11 cellular contexts compared by ENCODE assay signal in the genomic region with DNA sequence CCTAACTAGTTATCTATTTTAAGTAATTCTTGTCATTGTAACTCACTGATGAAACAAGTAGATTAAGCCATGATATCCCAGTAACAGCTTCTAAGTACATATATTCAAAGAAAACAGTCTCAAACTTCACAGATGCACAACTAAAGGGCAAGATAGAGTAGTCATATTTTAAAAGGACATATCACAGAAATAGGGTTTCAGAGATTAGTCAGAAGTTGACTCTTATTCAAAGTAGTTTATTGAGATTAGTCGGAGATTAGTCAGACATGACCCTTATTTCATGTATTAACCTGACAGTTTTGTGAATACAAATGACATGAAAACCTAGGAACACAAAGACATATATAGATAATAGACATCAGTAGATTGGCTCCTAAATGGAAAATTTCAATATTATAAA. TPM values are rescaled to one million over a fixed set of nuclear protein-coding genes. Genes with fewer than 3 reads are reported as not detected.
A peak's percentile ranks its signal among the peaks of the same experiment; 100 is the strongest.
DNase-seq lines count a peak whose midpoint lies in the region; ATAC-seq, FAIRE-seq and TF ChIP-seq lines count a peak whose summit lies in the region.
"Had no signal": no experiment of that assay in that cellular context is flagged by ENCODE, and none has a peak within 500 bp of the region (broad histone marks: within the 10 kb centered on the region; RNA-seq: fewer than 3 reads in every experiment).

No MANE protein-coding gene starts in this region.

- no peaks in the 10 kb centered on the region for H3K4me1 ChIP-seq in A673 (ENCODE audit: insufficient read depth, low read length, poor library complexity, severe bottlenecking)

- ATAC-seq in GM21423 (IDR thresholded peaks at IDR 0.05; ENCODE audit: unreplicated experiment): peak; percentile 82
- peak; percentile 89 for ATAC-seq in HG03280 (IDR thresholded peaks at IDR 0.05; ENCODE audit: unreplicated experiment)

- BruUV-seq in A673 (replicated peaks; lab: Mats Ljungman, UMichigan): no TSS peak

- no peaks in the 10 kb centered on the region for H3K36me3 ChIP-seq in bronchial epithelial cell (ENCODE audit: control insufficient read depth, insufficient read depth, low read length)
- H3K36me3 ChIP-seq in A673 (ENCODE audit: insufficient read depth, low read length, poor library complexity, severe bottlenecking): no peaks in the 10 kb centered on the region

- intact Hi-C loops in A673 (cut with micrococcal nuclease; ENCODE audit: unreplicated experiment): no loop called here

- POLR2A ChIA-PET in A673 (lab: Charles Lee; ENCODE audit: low non-redundant PET): no interaction called here

- TF ChIP-seq POLR2A in erythroblast (IDR thresholded peaks at IDR 0.05; ENCODE audit: low read length): no peak

- H3K27ac ChIP-seq in A673 (ENCODE audit: low read depth, low read length, poor library complexity, severe bottlenecking): no peak overlapping the region
- H3K27ac ChIP-seq: esophagus squamous epithelium had no signal

- H3K27me3 ChIP-seq in bronchial epithelial cell (ENCODE audit: control insufficient read depth, insufficient read depth, low read length) (no peaks in the 10 kb centered on the region), A673 (replicated peaks; ENCODE audit: insufficient read depth, low read depth, low read length, poor library complexity) (no peaks in the 10 kb centered on the region)
- H3K27me3 ChIP-seq: esophagus squamous epithelium had no signal

- no peak for FAIRE-seq in bronchial epithelial cell (lab: Jason Lieb, UNC)

- no peak overlapping the region for H3K4me3 ChIP-seq in bronchial epithelial cell (ENCODE audit: low read depth, low read length)
- H3K4me3 ChIP-seq in A673 (ENCODE audit: low read depth, low read length, poor library complexity, severe bottlenecking): no peak overlapping the region
- H3K4me3 ChIP-seq: esophagus squamous epithelium had no signal

- CTCF ChIA-PET in A673 (lab: Charles Lee): no interaction called here

- peak; percentile 55 for DNase-seq in GM13977 (ENCODE audit: low spot score)
- DNase-seq in bronchial epithelial cell (ENCODE audit: low read depth): peak; percentile 92
- no peak for DNase-seq in erythroblast (lab: John Stamatoyannopoulos, UW)
- DNase-seq in G401 (ENCODE audit: low spot score): no peak
- no peak for DNase-seq in NK-92 treated with Interleukin-12 subunit alpha and Interleukin-12 subunit beta, amount 100 ng/mL, for 24 hours (lab: John Stamatoyannopoulos, UW)
- DNase-seq in A673 (ENCODE audit: low spot score): no peak
- DNase-seq: activated CD4-positive, alpha-beta T cell treated with anti-CD3 and anti-CD28 coated beads, Interleukin-2, amount 50 U/mL, for 1 hour; esophagus squamous epithelium; NCI-H1694 had no signal

- no peaks in the 10 kb centered on the region for H3K9me3 ChIP-seq in A673 (ENCODE audit: low read depth, low read length, poor library complexity, severe bottlenecking)
- H3K9me3 ChIP-seq: esophagus squamous epithelium had no signal

- in situ Hi-C loops in GM13977 (cut with MboI; ENCODE audit: low pct_unique_long_range_greater_than_20kb, low sequenced_read_pairs, unreplicated experiment): no loop called here
- in situ Hi-C loops in G401 (cut with HindIII; ENCODE audit: low sequenced_read_pairs): no loop called here

- TF ChIP-seq CTCF in GM13977 (IDR thresholded peaks at IDR 0.05; ENCODE audit: extremely low read depth, insufficient read depth, missing control alignments) (no peak), bronchial epithelial cell (IDR thresholded peaks at IDR 0.05; ENCODE audit: insufficient read depth, low read length, severe bottlenecking) (no peak), A673 (conservative IDR thresholded peaks at IDR 0.05; ENCODE audit: low read depth, low read length) (no peak)

RNA-seq across cellular contexts. Expression of gene CHAC2, which starts 15.9 kb away (rescaled TPM):
- total RNA-seq in bronchial epithelial cell (5.0 and 8.8 TPM in 2 replicates), A673 (2021) (20.1 and 20.4 TPM in 2 replicates)
- total RNA-seq in G401 (2014; rRNA removed; shearing (Covaris generic)): 12.6 and 15.7 TPM in 2 replicates

RNA-seq across cellular contexts. Expression of gene ASB3, which starts 35.0 kb away (rescaled TPM):
- total RNA-seq in bronchial epithelial cell (10.6 and 13.4 TPM in 2 replicates), A673 (2021) (18.7 and 20.3 TPM in 2 replicates)
- 39.3 and 42.3 TPM in 2 replicates for total RNA-seq in G401 (2014; rRNA removed; shearing (Covaris generic))

RNA-seq across cellular contexts. Expression of gene ERLEC1, which starts 35.1 kb away (rescaled TPM):
- total RNA-seq in bronchial epithelial cell: 52.1 and 75.5 TPM in 2 replicates
- total RNA-seq in G401 (2014; rRNA removed; shearing (Covaris generic)): 15.2 and 17.3 TPM in 2 replicates
- total RNA-seq in A673 (2021): 25.7 and 27.7 TPM in 2 replicates

Comparison
In these comparisons a context has a peak if more than half of its experiments do, and no peak if none do; other contexts are left out.
1. DNase-seq: peak in GM13977 (single experiment) and bronchial epithelial cell (single experiment); none in erythroblast (0 of 2), G401 (single experiment), NK-92 treated with Interleukin-12 subunit alpha and Interleukin-12 subunit beta, amount 100 ng/mL, for 24 hours (single experiment) and A673 (single experiment).